Comparison of ENCODE assay signal across 12 cellular contexts in genomic region chr15:90680371-90680935, GRCh38. TPM values are rescaled to one million over a fixed set of nuclear protein-coding genes. Genes with fewer than 3 reads are reported as not detected.
DNase-seq lines count a peak whose midpoint lies in the region; ATAC-seq, FAIRE-seq and TF ChIP-seq lines count a peak whose summit lies in the region.
"Had no signal": no experiment of that assay in that cellular context is flagged by ENCODE, and none has a peak within 500 bp of the region (broad histone marks: within the 10 kb centered on the region; RNA-seq: fewer than 3 reads in every experiment).

No MANE protein-coding gene starts in this region.

- intact Hi-C loops in HepG2 (cut with micrococcal nuclease; ENCODE audit: unreplicated experiment) = no loop called here
- intact Hi-C loops in right lobe of liver (cut with DNase I) = no loop called here
- intact Hi-C loops in body of pancreas (cut with DNase I) = no loop called here

- H2AFZ ChIP-seq in HepG2 (ENCODE audit: low read length) = no peak overlapping the region

- WGBS in HepG2 (ENCODE audit: low lambda C conversion rate) = 19% methylated on average over 5 of the region's 6 CpGs
- 83% methylated on average over 3 of the region's 6 CpGs for WGBS in right lobe of liver (ENCODE audit: insufficient coverage, low coverage, low lambda C conversion rate, missing lambda C conversion rate)
- 73 to 74% methylated on average over 6 of the region's 6 CpGs for WGBS in body of pancreas, 2 donors

- H3K4me2 ChIP-seq in HepG2 (ENCODE audit: low read depth, low read length) = no peak overlapping the region

- BruUV-seq in HepG2 (replicated peaks; lab: Mats Ljungman, UMichigan) = no TSS peak

- POLR2A ChIA-PET in HepG2 (lab: Yijun Ruan, JAX) = no interaction called here

- H3K27me3 ChIP-seq in HepG2 (ENCODE audit: control insufficient read depth in 1 of 2, insufficient read depth in 2 of 2, low read length in 2 of 2) (no peaks in the 10 kb centered on the region; a peak in 1 of 5 replicates), right lobe of liver (no peaks in the 10 kb centered on the region), body of pancreas (no peaks in the 10 kb centered on the region), kidney epithelial cell (ENCODE audit: control insufficient read depth, insufficient read depth, low read length) (no peaks in the 10 kb centered on the region)
- H3K27me3 ChIP-seq: neutrophil had no signal

- H3K9me3 ChIP-seq in HepG2 (ENCODE audit: low read length) (no peaks in the 10 kb centered on the region), right lobe of liver (no peaks in the 10 kb centered on the region), body of pancreas (no peaks in the 10 kb centered on the region)
- H3K9me3 ChIP-seq: Caco-2, neutrophil had no signal

- H3K4me1 ChIP-seq in HepG2 (ENCODE audit: insufficient read depth, low read length) = no peaks in the 10 kb centered on the region
- H3K4me1 ChIP-seq in right lobe of liver = no peaks in the 10 kb centered on the region
- H3K4me1 ChIP-seq in body of pancreas = no peaks in the 10 kb centered on the region
- H3K4me1 ChIP-seq: Caco-2 had no signal

- no peak for FAIRE-seq in HepG2 (lab: Jason Lieb, UNC)

- CTCF ChIA-PET in HepG2 (lab: Yijun Ruan, JAX; ENCODE audit: low intra/inter-chr PET ratio, low total read pairs) = no interaction called here

- TF ChIP-seq RAD21 in HepG2 (CRISPR knock-in tag; IDR thresholded peaks at IDR 0.05) = no peak

- H4K20me1 ChIP-seq in HepG2 (ENCODE audit: insufficient read depth, low read length) = no peaks in the 10 kb centered on the region

- in situ Hi-C loops in HepG2 (cut with HindIII; ENCODE audit: extremely low pct_ligation_motif_present, low pct_unique_long_range_greater_than_20kb) = no loop called here

- DNase-seq in HepG2 (ENCODE audit: low spot score) (no peak), right lobe of liver (no peak), body of pancreas (peak in 1 of 4 donors; percentile 17), kidney epithelial cell (ENCODE audit: low read depth) (peak; percentile 32), NCI-H1048 (lab: John Stamatoyannopoulos, UW) (no peak), NCI-H2227 (lab: John Stamatoyannopoulos, UW; ENCODE audit: unreplicated experiment) (no peak), NCI-H524 (lab: John Stamatoyannopoulos, UW) (no peak)
- DNase-seq: Caco-2, endodermal cell, NCI-H69 had no signal

- TF ChIP-seq EP300 in HepG2 (IDR thresholded peaks at IDR 0.05; ENCODE audit: low read depth in 2 of 2, low read length in 2 of 2) = no peak
- TF ChIP-seq EP300 in HepG2 (CRISPR knock-in tag; IDR thresholded peaks at IDR 0.05; ENCODE audit: borderline replicate concordance) = no peak

- ATAC-seq in HepG2 (peak; percentile 35; the same call in 1 of the 3 replicates), right lobe of liver (no peak), body of pancreas (peak; percentile 55), GM21528 (IDR thresholded peaks at IDR 0.05; ENCODE audit: low FRiP score, unreplicated experiment) (no peak)

- H3K27ac ChIP-seq in HepG2 (ENCODE audit: extremely low read length, insufficient read depth, low read length) (no peak overlapping the region), right lobe of liver (no peak overlapping the region), body of pancreas (no peak overlapping the region)
- H3K27ac ChIP-seq: neutrophil had no signal

- H3K9ac ChIP-seq in HepG2 (ENCODE audit: insufficient read depth, low read depth, low read length) = no peak overlapping the region

- H3K36me3 ChIP-seq in HepG2 (replicated peaks in 1 of 2; ENCODE audit: control insufficient read depth in 1 of 2, insufficient read depth in 2 of 2, low read length in 2 of 2) = no peaks in the 10 kb centered on the region
- no peaks in the 10 kb centered on the region for H3K36me3 ChIP-seq in right lobe of liver
- no peaks in the 10 kb centered on the region for H3K36me3 ChIP-seq in body of pancreas (replicated peaks in 1 of 2; ENCODE audit: insufficient read depth in 1 of 2, low read depth in 2 of 2)
- no peaks in the 10 kb centered on the region for H3K36me3 ChIP-seq in kidney epithelial cell (ENCODE audit: control insufficient read depth, insufficient read depth, low read length)
- H3K36me3 ChIP-seq: neutrophil had no signal

- no peaks in the 10 kb centered on the region for H3K79me2 ChIP-seq in HepG2 (ENCODE audit: insufficient read depth, low read length)

- TF ChIP-seq POLR2A in HepG2 (IDR thresholded peaks at IDR 0.05; ENCODE audit: insufficient read depth in 1 of 2, low read depth in 2 of 2, low read length in 2 of 2) (no peak), right lobe of liver (IDR thresholded peaks at IDR 0.05) (no peak), body of pancreas (IDR thresholded peaks at IDR 0.05) (no peak)

- TF ChIP-seq CTCF in HepG2 (CRISPR knock-in tag; IDR thresholded peaks at IDR 0.05) = no peak
- no peak for TF ChIP-seq CTCF in right lobe of liver (IDR thresholded peaks at IDR 0.05)
- no peak for TF ChIP-seq CTCF in body of pancreas (IDR thresholded peaks at IDR 0.05)
- no peak for TF ChIP-seq CTCF in kidney epithelial cell (IDR thresholded peaks at IDR 0.05; ENCODE audit: insufficient read depth, low read length, poor library complexity, severe bottlenecking)

- H3K4me3 ChIP-seq in HepG2 (replicated peaks in 1 of 3; ENCODE audit: insufficient read depth in 1 of 3, low read depth in 2 of 3, low read length in 3 of 3) (no peak overlapping the region), right lobe of liver (no peak overlapping the region), body of pancreas (no peak overlapping the region), kidney epithelial cell (ENCODE audit: low read depth, low read length) (no peak overlapping the region)

TF ChIP-seq in HepG2, 621 proteins besides CTCF, POLR2A, EP300 and RAD21 (continues in another document):
- no peak for TF ChIP-seq ZBTB37 (CRISPR knock-in tag; IDR thresholded peaks at IDR 0.05)
- no peak for TF ChIP-seq HNRNPL (IDR thresholded peaks at IDR 0.05; ENCODE audit: low read depth, low read length)
- no peak for TF ChIP-seq ZNF574 (CRISPR knock-in tag; IDR thresholded peaks at IDR 0.05)
- no peak for TF ChIP-seq ZNF790 (CRISPR knock-in tag; IDR thresholded peaks at IDR 0.05; ENCODE audit: borderline replicate concordance)

RNA-seq across cellular contexts. Expression of gene BLM, which starts 36.7 kb away (rescaled TPM):
- 11.8 and 17.4 TPM in 2 replicates for total RNA-seq in HepG2 (2016; rRNA removed; fragmentation: Illumina TruSeq; extraction: Trizol)
- 2.2 and 2.6 TPM in 2 replicates for total RNA-seq in HepG2 (2016; cell fraction: cytosol; rRNA removed; fragmentation: Illumina TruSeq; extraction: Trizol; ENCODE audit: low read depth)
- total RNA-seq in HepG2 (2016; cell fraction: insoluble cytoplasmic fraction; rRNA removed; fragmentation: Illumina TruSeq; extraction: Trizol) = 10.5 and 15.0 TPM in 2 replicates
- total RNA-seq in HepG2 (2016; cell fraction: membrane; rRNA removed; fragmentation: Illumina TruSeq; extraction: Trizol) = 3.6 and 3.8 TPM in 2 replicates
- 12.3 and 13.7 TPM in 2 replicates for total RNA-seq in HepG2 (2016; cell fraction: nucleus; rRNA removed; fragmentation: Illumina TruSeq; extraction: Trizol)
- 2.8 and 5.1 TPM in 2 replicates for polyA plus RNA-seq in HepG2 (2011; rRNA removed)
- polyA plus RNA-seq in HepG2 (2011; cell fraction: cytosol; rRNA removed) = 1.1 and 1.5 TPM in 2 replicates
- 2.3 and 2.9 TPM in 2 replicates for polyA plus RNA-seq in HepG2 (2011; cell fraction: nucleus; rRNA removed)
- polyA plus RNA-seq in HepG2 (2012) = 0.87 and 4.0 TPM in 2 replicates
- polyA plus RNA-seq in HepG2 (2016; cell fraction: cytosol; fragmentation: Illumina TruSeq; extraction: Trizol; ENCODE audit: low read depth) = 0.60 and 0.83 TPM in 2 replicates
- 14.9 and 15.0 TPM in 2 replicates for polyA plus RNA-seq in HepG2 (2016; cell fraction: insoluble cytoplasmic fraction; fragmentation: Illumina TruSeq; extraction: Trizol; ENCODE audit: low read depth)
- polyA plus RNA-seq in HepG2 (2016; cell fraction: membrane; fragmentation: Illumina TruSeq; extraction: Trizol; ENCODE audit: low read depth) = 1.5 and 1.7 TPM in 2 replicates
- polyA plus RNA-seq in HepG2 (2016; cell fraction: nucleus; fragmentation: Illumina TruSeq; extraction: Trizol; ENCODE audit: insufficient read depth, low read depth) = 15.5 and 15.9 TPM in 2 replicates
- polyA minus RNA-seq in HepG2 (2011; rRNA and poly(A)+ RNA removed; ENCODE audit: low replicate concordance) = 4.0 and 28.3 TPM in 2 replicates
- polyA minus RNA-seq in HepG2 (2011; cell fraction: cytosol; rRNA and poly(A)+ RNA removed) = 2.6 and 3.3 TPM in 2 replicates
- 4.2 and 5.9 TPM in 2 replicates for polyA minus RNA-seq in HepG2 (2011; cell fraction: nucleus; rRNA and poly(A)+ RNA removed)
- 1 to 10 TPM in 2 of 6 experiments, under 1 TPM in 4; 0.20 to 2.3 (median 0.45) TPM for total RNA-seq in right lobe of liver
- 1 to 10 TPM in 1 of 2 donors, under 1 TPM in 1; 0.26 to 1.3 TPM for total RNA-seq in body of pancreas
- total RNA-seq in kidney epithelial cell = 5.0 and 5.6 TPM in 2 replicates

Comparison
In these comparisons a context has a peak if more than half of its experiments do, and no peak if none do; other contexts are left out.
1. ATAC-seq: peak in HepG2 (single experiment) and body of pancreas (single experiment); none in right lobe of liver (0 of 4) and GM21528 (single experiment).